ENCODE assay signal across 8 cellular contexts in genomic region chr2:231056453-231057416, GRCh38. TPM values are rescaled to one million over a fixed set of nuclear protein-coding genes. Genes with fewer than 3 reads are reported as not detected.
DNase-seq lines count a peak whose midpoint lies in the region; ATAC-seq and TF ChIP-seq lines count a peak whose summit lies in the region.

PSMD1 (plus strand) TSS chr2:231056867; CDS start chr2:231057026, 159 bp downstream.

- TF ChIP-seq CTCF in IMR-90 (conservative IDR thresholded peaks at IDR 0.05; ENCODE audit: low read depth, low read length) (peak; percentile 97), epithelial cell of esophagus (IDR thresholded peaks at IDR 0.05; ENCODE audit: insufficient read depth, low read depth, low read length, missing control alignments) (peak; percentile 97), mucosa of descending colon (IDR thresholded peaks at IDR 0.05) (peak; percentile 97)

- H4K20me1 ChIP-seq in IMR-90 (ENCODE audit: insufficient read depth, low read length) = peaks cover 20% of the 10 kb centered on the region; the same call in 1 of the 2 replicates

- CTCF ChIA-PET in IMR-90 (lab: Yijun Ruan, JAX) = interaction anchor here (0.8 to 1.0 kb wide), 2 partner anchors 10 to 166 kb away, joined by 3 to 4 read pairs; no protein-coding TSS in a partner anchor

- H3K56ac ChIP-seq in IMR-90 (ENCODE audit: extremely low read depth, insufficient read depth, low read length) = peak within 1 kb of the TSS; percentile 95

- peaks cover 10% of the 10 kb centered on the region for H3K9me1 ChIP-seq in IMR-90 (ENCODE audit: insufficient read depth, low read length)

- TF ChIP-seq RAD21 in IMR-90 (IDR thresholded peaks at IDR 0.05; ENCODE audit: low read length) = peak; percentile 14; the same call in 1 of the 2 replicates

- H3K4ac ChIP-seq in IMR-90 (ENCODE audit: low read depth, low read length) = peak within 1 kb of the TSS; percentile 99

- 0 out of 2 replicates have a peak within 1 kb of the TSS, but pooled peaks have one; percentile 28 for H2AK5ac ChIP-seq in IMR-90 (ENCODE audit: low read depth, low read length)

- H3K27ac ChIP-seq in IMR-90 (ENCODE audit: insufficient read depth, low read length) = peak within 1 kb of the TSS; percentile 98

- H3K18ac ChIP-seq in IMR-90 (ENCODE audit: low read depth, low read length) = peak within 1 kb of the TSS; percentile 96

- H2AFZ ChIP-seq in IMR-90 (replicated peaks; ENCODE audit: low read length, poor library complexity) = peak within 1 kb of the TSS; percentile 98

- peak within 1 kb of the TSS; percentile 99 for H2BK5ac ChIP-seq in IMR-90 (ENCODE audit: low read depth, low read length, poor library complexity, severe bottlenecking)

- dilution Hi-C loops in IMR-90 (cut with HindIII; ENCODE audit: low sequenced_read_pairs, unreplicated experiment) = no loop called here

- peak within 1 kb of the TSS; percentile 92 for H3K23ac ChIP-seq in IMR-90 (ENCODE audit: low read depth, low read length)

- H3K4me1 ChIP-seq in IMR-90 (ENCODE audit: control insufficient read depth, insufficient read depth, low read length) (0 out of 2 replicates have a peak, but pooled peaks cover 2% of the 10 kb centered on the region), mucosa of descending colon (ENCODE audit: low read depth) (peaks cover 27% of the 10 kb centered on the region)

- H2BK20ac ChIP-seq in IMR-90 (ENCODE audit: low read depth, low read length) = peak within 1 kb of the TSS; percentile 95

- peak within 1 kb of the TSS; percentile 93 for H4K5ac ChIP-seq in IMR-90 (ENCODE audit: low read depth, low read length)

- peak within 1 kb of the TSS; percentile 87; the same call in 1 of the 3 replicates for H2BK15ac ChIP-seq in IMR-90 (ENCODE audit: low read depth, low read length)

- peak within 1 kb of the TSS; percentile 98 for H2AK9ac ChIP-seq in IMR-90 (replicated peaks; ENCODE audit: low read depth, low read length, poor library complexity)

- DNase-seq in DMS153 treated with DMSO at 0.1 percent for 48 hours (lab: John Stamatoyannopoulos, UW; ENCODE audit: unreplicated experiment) (peak; percentile 78), IMR-90 (peak; percentile 93), OCI-M2 (lab: John Stamatoyannopoulos, UW; ENCODE audit: unreplicated experiment) (peak; percentile 49), activated T-cell treated with anti-CD3 and anti-CD28 coated beads for 4 hours (peak; percentile 92), epithelial cell of esophagus (ENCODE audit: low read depth) (peak; percentile 92), mucosa of descending colon (peak; percentile 92 to 97 (median 94))
- peak; percentile 89 for DNase-seq in stimulated activated CD8-positive, alpha-beta memory T cell treated with anti-CD3 and anti-CD28 coated beads, Interleukin-4, amount 100 ng/mL, for 24 hours (ENCODE audit: low read depth)

- 1% methylated on average over 28 of the region's 73 CpGs; no CpG with 5 or more reads in 1 of the 2 experiments for WGBS in IMR-90 (ENCODE audit: extremely low coverage in 2 of 2, insufficient read length in 1 of 2), 2 experiments

- peak within 1 kb of the TSS; percentile 100 for H3K4me2 ChIP-seq in IMR-90 (ENCODE audit: low read depth, low read length)

- peaks cover 3% of the 10 kb centered on the region for H3K36me3 ChIP-seq in IMR-90 (ENCODE audit: control insufficient read depth, insufficient read depth, low read length)
- H3K36me3 ChIP-seq in mucosa of descending colon (ENCODE audit: low read depth) = no peaks in the 10 kb centered on the region

- H3K9me3 ChIP-seq in IMR-90 (ENCODE audit: control insufficient read depth, insufficient read depth, low read length) (no peaks in the 10 kb centered on the region), mucosa of descending colon (no peaks in the 10 kb centered on the region)

- in situ Hi-C loops in IMR-90 (cut with MboI; ENCODE audit: low sequenced_read_pairs) = no loop called here

- H3K27me3 ChIP-seq in IMR-90 (ENCODE audit: control insufficient read depth, insufficient read depth, low read length) = no peaks in the 10 kb centered on the region

- H4K8ac ChIP-seq in IMR-90 (ENCODE audit: low read depth in 2 of 2, low read length in 2 of 2) = peak within 1 kb of the TSS; percentile 82 to 99

- TF ChIP-seq POLR2A in IMR-90 (IDR thresholded peaks at IDR 0.05; ENCODE audit: low read depth, low read length) = peak; percentile 86

- intact Hi-C loops in IMR-90 (cut with micrococcal nuclease) (no loop called here), mucosa of descending colon (cut with DNase I, micrococcal nuclease) (no loop called here)

- peak within 1 kb of the TSS; percentile 98 for H4K91ac ChIP-seq in IMR-90 (ENCODE audit: insufficient read depth, low read depth, low read length)

- H3K9ac ChIP-seq in IMR-90 (ENCODE audit: low read depth, low read length) = peak within 1 kb of the TSS; percentile 96

- peak within 1 kb of the TSS; percentile 99 for H2BK120ac ChIP-seq in IMR-90 (ENCODE audit: low read depth, low read length)

- H3K4me3 ChIP-seq in IMR-90 (ENCODE audit: insufficient read depth, low read depth, low read length) (peak within 1 kb of the TSS; percentile 84), epithelial cell of esophagus (ENCODE audit: low read length) (peak within 1 kb of the TSS; percentile 97), mucosa of descending colon (peak within 1 kb of the TSS; percentile 98)

- H3K14ac ChIP-seq in IMR-90 (replicated peaks; ENCODE audit: low read depth, low read length) = peak within 1 kb of the TSS; percentile 96

- peaks cover 10 to 19% of the 10 kb centered on the region in 2 experiments; a peak in 3 of 4 replicates for H3K79me1 ChIP-seq in IMR-90 (ENCODE audit: low read depth in 1 of 2, low read length in 2 of 2)

- BruUV-seq in IMR-90 (replicated peaks; lab: Mats Ljungman, UMichigan) = no TSS peak

- peak; percentile 74 for ATAC-seq in GM21528 (IDR thresholded peaks at IDR 0.05; ENCODE audit: low FRiP score, unreplicated experiment)
- ATAC-seq in IMR-90 (ENCODE audit: low read depth) = peak; percentile 91
- ATAC-seq in mucosa of descending colon = peak; percentile 93

- POLR2A ChIA-PET in IMR-90 (lab: Charles Lee; ENCODE audit: unreplicated experiment) = no interaction called here

TF ChIP-seq in IMR-90, 13 proteins besides CTCF, POLR2A, EP300 and RAD21:
- peak; percentile 17; the same call in 1 of the 2 replicates for TF ChIP-seq MXI1 (IDR thresholded peaks at IDR 0.05; ENCODE audit: borderline replicate concordance, low read depth, low read length)
- TF ChIP-seq RFX5 (IDR thresholded peaks at IDR 0.05; ENCODE audit: low read depth, low read length) = no peak
- TF ChIP-seq SMC3 (IDR thresholded peaks at IDR 0.05; ENCODE audit: low read depth, low read length) = 0 out of 2 replicates have a peak, but pooled peaks have one; percentile 17
- peak; percentile 79 for TF ChIP-seq MAFK (IDR thresholded peaks at IDR 0.05; ENCODE audit: low read depth, low read length)
- peak; percentile 53 for TF ChIP-seq NFE2L2 (IDR thresholded peaks at IDR 0.05; ENCODE audit: low read depth, low read length)
- no peak for TF ChIP-seq BHLHE40 (IDR thresholded peaks at IDR 0.05; ENCODE audit: low read depth, low read length)
- TF ChIP-seq MAZ (IDR thresholded peaks at IDR 0.05; ENCODE audit: borderline replicate concordance, low read depth, low read length) = peak; percentile 90; the same call in 1 of the 2 replicates
- TF ChIP-seq RCOR1 (IDR thresholded peaks at IDR 0.05; ENCODE audit: insufficient replicate concordance, low read length) = no peak

RNA-seq across cellular contexts. Expression of gene PSMD1, which starts in this region (rescaled TPM):
- 181 and 214 TPM in 2 replicates for total RNA-seq in IMR-90 (2012; rRNA removed)
- polyA plus RNA-seq in IMR-90 (2012; rRNA removed) = 89.8 and 111 TPM in 2 replicates
- 38.7 and 49.5 TPM in 2 replicates for polyA plus RNA-seq in IMR-90 (2012; cell fraction: cytosol; rRNA removed)
- polyA plus RNA-seq in IMR-90 (2012; cell fraction: nucleus; rRNA removed; ENCODE audit: low replicate concordance) = 18.7 and 68.8 TPM in 2 replicates
- total RNA-seq in mucosa of descending colon = 10 to 100 TPM; 68.1 to 90.4 (median 76.6) TPM

Comparison
In these comparisons a context has a peak if more than half of its experiments do, and no peak if none do; other contexts are left out.
1. Peak in every context shown above with its lines: DNase-seq, ATAC-seq, H3K4me3 ChIP-seq and H3K27ac ChIP-seq.